9 cellular contexts compared by ENCODE assay signal in the genomic region with DNA sequence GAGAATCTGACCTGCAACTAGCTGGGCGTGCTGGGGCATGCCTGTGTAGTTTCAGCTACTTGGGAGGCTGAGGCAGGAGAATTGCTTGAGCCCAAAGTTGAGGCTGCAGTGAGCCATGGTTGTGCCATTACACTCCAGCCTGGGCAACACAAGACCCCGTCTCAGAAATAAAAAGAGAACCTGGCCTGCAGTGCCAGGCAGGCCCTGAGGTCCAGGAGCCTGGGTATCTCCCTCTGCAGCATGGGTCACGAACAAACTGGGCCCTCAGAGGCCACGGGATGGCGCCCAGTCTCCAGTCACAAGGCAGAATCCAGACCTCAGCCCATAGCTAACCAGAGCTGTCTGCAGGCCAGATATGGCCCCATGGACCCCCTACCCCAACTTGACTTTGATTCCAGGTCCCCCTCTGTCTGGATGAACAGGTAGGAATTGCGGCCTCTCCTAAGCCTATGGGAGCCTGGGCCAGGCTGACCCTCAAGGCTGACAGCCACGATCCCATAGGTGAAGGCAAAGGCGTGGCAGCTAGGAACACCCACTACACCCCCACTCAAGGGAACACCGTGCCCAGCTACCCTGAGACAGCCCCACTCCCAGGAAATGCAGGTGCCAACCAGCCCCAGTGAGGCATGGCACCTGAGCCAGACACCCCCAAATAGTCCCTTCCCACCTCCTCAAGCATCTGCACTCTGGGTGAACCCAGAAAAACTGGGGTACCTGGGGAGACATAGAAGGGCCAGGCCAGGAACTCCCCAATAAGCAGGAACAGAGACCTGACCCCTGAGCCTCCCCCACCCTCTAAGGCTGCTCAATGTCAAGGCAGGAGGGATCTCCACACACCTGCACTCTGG. TPM values are rescaled to one million over a fixed set of nuclear protein-coding genes. Genes with fewer than 3 reads are reported as not detected.
DNase-seq lines count a peak whose midpoint lies in the region; ATAC-seq, FAIRE-seq and TF ChIP-seq lines count a peak whose summit lies in the region.
"Had no signal": no experiment of that assay in that cellular context is flagged by ENCODE, and none has a peak within 500 bp of the region (broad histone marks: within the 10 kb centered on the region; RNA-seq: fewer than 3 reads in every experiment).

No MANE protein-coding gene starts in this region.

- ATAC-seq in right lobe of liver (peak in 3 of 4 donors; percentile 3 to 23 (median 3)), GM18867 (IDR thresholded peaks at IDR 0.05; ENCODE audit: unreplicated experiment) (no peak), GM19455 (IDR thresholded peaks at IDR 0.05; ENCODE audit: unreplicated experiment) (no peak)

- peak; percentile 58 for DNase-seq in activated CD4-positive, alpha-beta T cell treated with anti-CD3 and anti-CD28 coated beads for 1 hour
- DNase-seq in activated CD4-positive, alpha-beta T cell treated with anti-CD3 and anti-CD28 coated beads, Interleukin-2, amount 50 U/mL, for 4 hours = no peak
- DNase-seq in SK-N-DZ (ENCODE audit: low spot score) = peak; percentile 66
- peak; percentile 85 for DNase-seq in bronchial epithelial cell (ENCODE audit: low read depth)
- peak in 2 of 3 donors; percentile 40 to 75 for DNase-seq in right lobe of liver
- peak; percentile 60 for DNase-seq in stomach

- H3K27me3 ChIP-seq in bronchial epithelial cell (ENCODE audit: control insufficient read depth, insufficient read depth, low read length) = no peaks in the 10 kb centered on the region
- H3K27me3 ChIP-seq in right lobe of liver = no peaks in the 10 kb centered on the region
- no peaks in the 10 kb centered on the region for H3K27me3 ChIP-seq in stomach

- no peak for FAIRE-seq in bronchial epithelial cell (lab: Jason Lieb, UNC)
- FAIRE-seq: endometrium had no signal

- H3K4me1 ChIP-seq in right lobe of liver (peaks cover 0 to 19% (median 0%) of the 10 kb centered on the region in 4 donors), stomach (peaks cover 14 to 35% (median 29%) of the 10 kb centered on the region in 4 donors)

- intact Hi-C loops in right lobe of liver (cut with DNase I) (no loop called here), stomach (cut with DNase I; ENCODE audit: low total_unique reads) (no loop called here)

- TF ChIP-seq CTCF in bronchial epithelial cell (IDR thresholded peaks at IDR 0.05; ENCODE audit: insufficient read depth, low read length, severe bottlenecking) (peak; percentile 24), right lobe of liver (IDR thresholded peaks at IDR 0.05) (peak in 2 of 4 donors; percentile 9 to 20), stomach (IDR thresholded peaks at IDR 0.05) (no peak)

- no peak overlapping the region for H3K4me3 ChIP-seq in bronchial epithelial cell (ENCODE audit: low read depth, low read length)
- H3K4me3 ChIP-seq in right lobe of liver = peak overlapping the region in 1 of 3 donors; percentile 8
- H3K4me3 ChIP-seq in stomach = peak overlapping the region; percentile 88 to 99 (median 98)

- H3K36me3 ChIP-seq in bronchial epithelial cell (ENCODE audit: control insufficient read depth, insufficient read depth, low read length) (peaks cover 16% of the 10 kb centered on the region), right lobe of liver (peaks cover 22 to 35% (median 31%) of the 10 kb centered on the region in 4 donors), stomach (peaks cover 44 to 64% (median 53%) of the 10 kb centered on the region in 4 donors)

- H3K27ac ChIP-seq in right lobe of liver = peak overlapping the region in 2 of 3 donors; percentile 31 to 100
- H3K27ac ChIP-seq in stomach = peak overlapping the region; percentile 59 to 100 (median 100)

- H3K9me3 ChIP-seq in right lobe of liver (no peaks in the 10 kb centered on the region), stomach (no peaks in the 10 kb centered on the region)

- TF ChIP-seq POLR2A in right lobe of liver (IDR thresholded peaks at IDR 0.05) (peak; percentile 64), stomach (IDR thresholded peaks at IDR 0.05) (peak in 1 of 4 donors; percentile 9)

- TF ChIP-seq EP300 in stomach (IDR thresholded peaks at IDR 0.05) = no peak

- WGBS in right lobe of liver (ENCODE audit: insufficient coverage, low coverage, low lambda C conversion rate, missing lambda C conversion rate) = 80% methylated on average over 1 of the region's 9 CpGs
- WGBS in stomach, 5 donors = 43 to 54% (median 47%) methylated on average over 2 to 9 of the region's 9 CpGs

RNA-seq across cellular contexts. Expression of gene ACTB, which starts 4.0 kb away (rescaled TPM):
- polyA plus RNA-seq in SK-N-DZ (2014; cell fraction: cytosol; rRNA removed) = 1,790 and 2,058 TPM in 2 replicates
- 1,150 and 2,442 TPM in 2 replicates for polyA plus RNA-seq in SK-N-DZ (2014; cell fraction: nucleus; rRNA removed)
- total RNA-seq in bronchial epithelial cell (1,767 and 1,838 TPM in 2 replicates), right lobe of liver (1,000 to 10,000 TPM; 1,195 to 2,421 (median 1,468) TPM), stomach (1,000 to 10,000 TPM; 1,436 to 4,897 (median 3,222) TPM)
- polyA plus RNA-seq in stomach = 1,000 to 10,000 TPM; 2,327 to 6,028 (median 4,530) TPM

RNA-seq across cellular contexts. Expression of gene FBXL18, which starts 12.8 kb away (rescaled TPM):
- 6.6 and 10.6 TPM in 2 replicates for polyA plus RNA-seq in SK-N-DZ (2014; cell fraction: cytosol; rRNA removed)
- polyA plus RNA-seq in SK-N-DZ (2014; cell fraction: nucleus; rRNA removed) = 4.4 and 5.9 TPM in 2 replicates
- total RNA-seq in bronchial epithelial cell = 3.2 and 5.1 TPM in 2 replicates
- total RNA-seq in right lobe of liver = 1 to 10 TPM; 3.5 to 8.5 (median 4.7) TPM
- total RNA-seq in stomach = 10 to 100 TPM in 4 of 5 donors, 1 to 10 TPM in 1; 2.8 to 23.2 (median 14.6) TPM
- 1 to 10 TPM in 2 of 3 donors, under 1 TPM in 1; 0.93 to 2.2 (median 1.7) TPM for polyA plus RNA-seq in stomach

Comparison
In these comparisons a context has a peak if more than half of its experiments do, and no peak if none do; other contexts are left out.
1. DNase-seq: peak in activated CD4-positive, alpha-beta T cell treated with anti-CD3 and anti-CD28 coated beads for 1 hour (single experiment), SK-N-DZ (single experiment), bronchial epithelial cell (single experiment), right lobe of liver (2 of 3) and stomach (single experiment); none in activated CD4-positive, alpha-beta T cell treated with anti-CD3 and anti-CD28 coated beads, Interleukin-2, amount 50 U/mL, for 4 hours (0 of 2).
2. ATAC-seq: peak in right lobe of liver (3 of 4); none in GM18867 (single experiment) and GM19455 (single experiment).